In genomic region chr14:80560800-80561199, GRCh38 we compare ENCODE assay signal across 14 cellular contexts.
DNase-seq lines count a peak whose midpoint lies in the region; ATAC-seq and TF ChIP-seq lines count a peak whose summit lies in the region.
"Had no signal": no experiment of that assay in that cellular context is flagged by ENCODE, and none has a peak within 500 bp of the region (broad histone marks: within the 10 kb centered on the region; RNA-seq: fewer than 3 reads in every experiment).

No MANE protein-coding gene starts in this region.

- ATAC-seq in GM19035 (IDR thresholded peaks at IDR 0.05; ENCODE audit: unreplicated experiment) = peak; percentile 96
- peak; percentile 93 for ATAC-seq in HG02571 (IDR thresholded peaks at IDR 0.05; ENCODE audit: unreplicated experiment)
- peak; percentile 99 for ATAC-seq in HG03175 (IDR thresholded peaks at IDR 0.05; ENCODE audit: unreplicated experiment)
- no peak for ATAC-seq in SK-N-SH treated with all-trans-retinoic acid at 6 μM for 48 hours

- peak; percentile 45 for DNase-seq in GM12865 (ENCODE audit: low read depth)
- DNase-seq in NCI-H69 (lab: John Stamatoyannopoulos, UW) = no peak
- no peak for DNase-seq in substantia nigra (lab: John Stamatoyannopoulos, UW)
- no peak for DNase-seq in occipital lobe (lab: John Stamatoyannopoulos, UW)
- DNase-seq: amygdala, HCEC 1CT, NCI-H1417, NCI-H748 treated with DMSO at 0.1 percent for 48 hours, SIG-M5 had no signal

- no peak overlapping the region for H3K27ac ChIP-seq in substantia nigra (ENCODE audit: low read depth, low read length, poor library complexity, severe bottlenecking)
- H3K27ac ChIP-seq: coronary artery had no signal

- no peak for TF ChIP-seq CTCF in GM12865 (IDR thresholded peaks at IDR 0.05; ENCODE audit: insufficient read depth, low read depth, low read length, missing control alignments)

- H3K4me3 ChIP-seq in GM12865 (ENCODE audit: low read depth, low read length) = no peak overlapping the region
- H3K4me3 ChIP-seq: coronary artery had no signal

TF ChIP-seq in SK-N-SH treated with all-trans-retinoic acid at 6 μM for 48 hours, 23 proteins besides CTCF, POLR2A, EP300 and RAD21:
- TF ChIP-seq ZNF8 (CRISPR knock-in tag; IDR thresholded peaks at IDR 0.05) (no peak), CREB5 (CRISPR knock-in tag; IDR thresholded peaks at IDR 0.05; ENCODE audit: low read depth) (no peak), BACH2 (CRISPR knock-in tag; IDR thresholded peaks at IDR 0.05; ENCODE audit: borderline replicate concordance) (no peak), RARB (CRISPR knock-in tag; IDR thresholded peaks at IDR 0.05) (no peak), ZC3H10 (CRISPR knock-in tag; IDR thresholded peaks at IDR 0.05) (no peak), ARNTL (CRISPR knock-in tag; IDR thresholded peaks at IDR 0.05; ENCODE audit: borderline replicate concordance, low read depth) (no peak), PPARA (CRISPR knock-in tag; IDR thresholded peaks at IDR 0.05; ENCODE audit: borderline replicate concordance) (no peak), ZFP3 (CRISPR knock-in tag; IDR thresholded peaks at IDR 0.05) (no peak), ZNF70 (CRISPR knock-in tag; IDR thresholded peaks at IDR 0.05) (no peak), GLIS3 (CRISPR knock-in tag; IDR thresholded peaks at IDR 0.05) (no peak), ISL1 (CRISPR knock-in tag; IDR thresholded peaks at IDR 0.05) (no peak), ESRRG (CRISPR knock-in tag; IDR thresholded peaks at IDR 0.05) (no peak)
- TF ChIP-seq, protein P1, sequence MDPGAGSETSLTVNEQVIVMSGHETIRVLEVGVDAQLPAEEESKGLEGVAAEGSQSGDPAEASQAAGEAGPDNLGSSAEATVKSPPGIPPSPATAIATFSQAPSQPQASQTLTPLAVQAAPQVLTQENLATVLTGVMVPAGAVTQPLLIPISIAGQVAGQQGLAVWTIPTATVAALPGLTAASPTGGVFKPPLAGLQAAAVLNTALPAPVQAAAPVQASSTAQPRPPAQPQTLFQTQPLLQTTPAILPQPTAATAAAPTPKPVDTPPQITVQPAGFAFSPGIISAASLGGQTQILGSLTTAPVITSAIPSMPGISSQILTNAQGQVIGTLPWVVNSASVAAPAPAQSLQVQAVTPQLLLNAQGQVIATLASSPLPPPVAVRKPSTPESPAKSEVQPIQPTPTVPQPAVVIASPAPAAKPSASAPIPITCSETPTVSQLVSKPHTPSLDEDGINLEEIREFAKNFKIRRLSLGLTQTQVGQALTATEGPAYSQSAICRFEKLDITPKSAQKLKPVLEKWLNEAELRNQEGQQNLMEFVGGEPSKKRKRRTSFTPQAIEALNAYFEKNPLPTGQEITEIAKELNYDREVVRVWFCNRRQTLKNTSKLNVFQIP (CRISPR knock-in tag; IDR thresholded peaks at IDR 0.05; ENCODE audit: borderline replicate concordance, low read depth) = no peak
